Comparison of ENCODE assay signal across 6 cellular contexts in genomic region chr7:24857623-24858022, GRCh38.
"Had no signal": no experiment of that assay in that cellular context is flagged by ENCODE, and none has a peak within 500 bp of the region (broad histone marks: within the 10 kb centered on the region; RNA-seq: fewer than 3 reads in every experiment).

No MANE protein-coding gene starts in this region.

- H3K4me3 ChIP-seq: GM23338 had no signal

- DNase-seq: H9, HCEC 1CT, IMR-90 had no signal

- H3K27ac Mint-ChIP-seq: GM23338, H9 had no signal

- H3K4me2 ChIP-seq: GM23338 had no signal

- H3K4me3 Mint-ChIP-seq: GM23338, H9 had no signal

- FAIRE-seq: H1, HTR-8/SVneo had no signal

- H3K9me3 Mint-ChIP-seq: GM23338, H9 had no signal

- H2AFZ ChIP-seq: GM23338 had no signal
